ENCODE assay signal across 10 cellular contexts in the genomic region with DNA sequence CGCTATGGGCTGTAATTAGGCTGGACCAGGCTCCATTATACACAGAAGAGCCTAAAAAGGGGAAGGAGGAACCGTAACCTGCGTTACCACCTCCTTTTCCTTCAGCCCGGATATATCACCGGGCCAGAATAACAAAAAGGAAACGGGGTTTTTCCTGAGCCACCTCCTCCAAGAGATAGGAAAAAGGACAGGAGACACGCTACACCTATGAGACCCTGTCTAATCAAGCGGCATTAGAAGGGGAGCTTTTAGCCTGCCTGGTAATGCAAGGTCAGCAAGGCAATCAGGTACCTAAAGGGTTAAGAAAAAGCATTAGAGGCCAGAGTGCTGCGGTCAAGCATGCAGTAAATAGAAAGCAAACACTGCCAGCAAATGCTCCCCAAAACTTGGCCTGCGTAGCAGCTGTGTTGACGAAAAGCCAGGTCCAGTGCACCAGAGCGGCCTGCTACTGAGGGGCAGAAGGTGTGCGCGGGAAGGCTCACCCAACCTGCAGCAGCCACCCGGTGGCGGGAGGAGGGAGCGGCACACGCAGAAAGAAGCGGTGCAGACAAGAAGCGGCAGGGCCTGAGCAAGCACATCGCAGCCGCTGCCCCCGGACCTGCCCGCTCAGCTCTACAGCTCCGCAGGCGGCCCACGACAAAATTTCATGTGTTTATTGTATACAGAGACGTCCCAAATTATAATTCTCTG.
DNase-seq lines count a peak whose midpoint lies in the region; TF ChIP-seq lines count a peak whose summit lies in the region.
"Had no signal": no experiment of that assay in that cellular context is flagged by ENCODE, and none has a peak within 500 bp of the region (broad histone marks: within the 10 kb centered on the region; RNA-seq: fewer than 3 reads in every experiment).

No MANE protein-coding gene starts in this region.

- H3K4me3 ChIP-seq in breast epithelium: peak overlapping the region; percentile 8 to 45 (median 32)
- H3K4me3 ChIP-seq in kidney epithelial cell (ENCODE audit: low read depth, low read length): no peak overlapping the region
- peak overlapping the region in 1 of 2 donors; percentile 9 for H3K4me3 ChIP-seq in testis
- H3K4me3 ChIP-seq: BLaER1 had no signal

- no peak overlapping the region for H3K27ac ChIP-seq in breast epithelium
- no peak overlapping the region for H3K27ac ChIP-seq in testis
- H3K27ac ChIP-seq: BLaER1 had no signal

- H3K9me3 ChIP-seq in breast epithelium (no peaks in the 10 kb centered on the region), testis (no peaks in the 10 kb centered on the region)

- WGBS in testis, 2 donors: 20 to 24% methylated on average over 28 of the region's 28 CpGs

- DNase-seq in activated CD4-positive, alpha-beta T cell treated with anti-CD3 and anti-CD28 coated beads, Interleukin-2, amount 50 U/mL, for 1 hour: peak; percentile 0
- no peak for DNase-seq in activated CD4-positive, alpha-beta T cell treated with anti-CD3 and anti-CD28 coated beads for 4 hours
- DNase-seq in breast epithelium (ENCODE audit: low spot score in 2 of 2): peak; percentile 18 to 59
- DNase-seq in kidney epithelial cell (ENCODE audit: low read depth): no peak
- peak; percentile 53 for DNase-seq in testis
- no peak for DNase-seq in GM19240 (ENCODE audit: insufficient read length, low spot score)
- DNase-seq in NCI-H82 (lab: John Stamatoyannopoulos, UW): no peak
- DNase-seq in NCI-H146 treated with DMSO at 0.1 percent for 48 hours (lab: John Stamatoyannopoulos, UW; ENCODE audit: unreplicated experiment): no peak
- DNase-seq: activated naive CD8-positive, alpha-beta T cell treated with anti-CD3 and anti-CD28 coated beads, Interleukin-2, amount 10 ng/mL, durations not matched to agents 7 days and 5 days had no signal

- H3K4me1 ChIP-seq in breast epithelium (no peaks in the 10 kb centered on the region), testis (no peaks in the 10 kb centered on the region)
- H3K4me1 ChIP-seq: BLaER1 had no signal

- TF ChIP-seq POLR2A in breast epithelium (IDR thresholded peaks at IDR 0.05) (no peak), testis (IDR thresholded peaks at IDR 0.05) (no peak)

- H3K36me3 ChIP-seq in breast epithelium (no peaks in the 10 kb centered on the region), kidney epithelial cell (ENCODE audit: control insufficient read depth, insufficient read depth, low read length) (no peaks in the 10 kb centered on the region), testis (ENCODE audit: low read depth, missing control alignments) (no peaks in the 10 kb centered on the region)

- TF ChIP-seq CTCF in breast epithelium (IDR thresholded peaks at IDR 0.05): peak in 1 of 3 donors; percentile 23
- peak; percentile 43 for TF ChIP-seq CTCF in kidney epithelial cell (IDR thresholded peaks at IDR 0.05; ENCODE audit: insufficient read depth, low read length, poor library complexity, severe bottlenecking)
- TF ChIP-seq CTCF in testis (IDR thresholded peaks at IDR 0.05): peak in 2 of 3 experiments; percentile 12 to 16

- H3K27me3 ChIP-seq in breast epithelium (no peaks in the 10 kb centered on the region), kidney epithelial cell (ENCODE audit: control insufficient read depth, insufficient read depth, low read length) (no peaks in the 10 kb centered on the region), testis (no peaks in the 10 kb centered on the region)
- H3K27me3 ChIP-seq: BLaER1 had no signal

- intact Hi-C loops in breast epithelium (cut with DNase I; ENCODE audit: low total_unique reads): no loop called here
- intact Hi-C loops in testis (cut with DNase I; ENCODE audit: low total_unique reads): no loop called here

Comparison
In these comparisons a context has a peak if more than half of its experiments do, and no peak if none do; other contexts are left out.
1. DNase-seq: peak in activated CD4-positive, alpha-beta T cell treated with anti-CD3 and anti-CD28 coated beads, Interleukin-2, amount 50 U/mL, for 1 hour (single experiment), breast epithelium (2 of 2) and testis (single experiment); none in activated CD4-positive, alpha-beta T cell treated with anti-CD3 and anti-CD28 coated beads for 4 hours (0 of 2), kidney epithelial cell (single experiment), GM19240 (single experiment), NCI-H82 (single experiment) and NCI-H146 treated with DMSO at 0.1 percent for 48 hours (single experiment).